Comparison of ENCODE assay signal across 19 cellular contexts in the genomic region with DNA sequence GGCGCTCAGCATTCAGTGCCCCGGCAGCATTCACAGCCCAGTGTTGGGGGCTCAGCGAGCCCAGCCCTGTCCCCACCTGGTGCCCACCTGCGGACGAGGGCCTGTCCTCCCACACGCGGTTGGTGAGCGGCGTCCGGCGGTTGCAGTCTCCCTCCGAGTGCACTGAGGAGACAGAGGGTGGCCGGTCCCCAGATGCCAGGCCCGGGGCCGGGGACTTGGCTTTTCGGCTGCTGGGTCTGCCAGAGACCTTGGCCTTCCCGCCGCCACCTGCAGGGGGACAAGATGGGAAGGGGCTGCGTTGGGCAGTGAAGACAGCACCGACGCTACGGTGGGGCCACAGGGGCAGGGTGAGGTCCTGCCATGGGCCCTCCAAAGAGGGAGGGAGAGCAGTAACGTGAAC. TPM values are rescaled to one million over a fixed set of nuclear protein-coding genes. Genes with fewer than 3 reads are reported as not detected.
DNase-seq lines count a peak whose midpoint lies in the region; ATAC-seq, FAIRE-seq and TF ChIP-seq lines count a peak whose summit lies in the region.
"Had no signal": no experiment of that assay in that cellular context is flagged by ENCODE, and none has a peak within 500 bp of the region (broad histone marks: within the 10 kb centered on the region; RNA-seq: fewer than 3 reads in every experiment).

No MANE protein-coding gene starts in this region.

- peaks cover 31% of the 10 kb centered on the region for H3K9me3 Mint-ChIP-seq in GM23338
- H3K9me3 Mint-ChIP-seq in HFFc6, result peaks cover 21% of the 10 kb centered on the region

- H3K4ac ChIP-seq in H1 (replicated peaks; ENCODE audit: insufficient read length, low read depth, low read length), result no peak overlapping the region

- H3F3A ChIP-seq in GM23338 (replicated peaks; ENCODE audit: low read depth), result peaks cover 7% of the 10 kb centered on the region; the same call in 1 of the 2 replicates

- intact Hi-C loops in gastrocnemius medialis (cut with DNase I; ENCODE audit: low total_unique reads) (loop anchor here (5.0 kb wide), 1 partner anchor 446 kb away; no protein-coding TSS in a partner anchor), sigmoid colon (cut with DNase I) (loop anchor here (10.0 kb wide), 1 partner anchor 449 kb away; no protein-coding TSS in a partner anchor)

- H3K14ac ChIP-seq in H1 (ENCODE audit: insufficient read length), result no peak overlapping the region

- H3K4me1 ChIP-seq in GM23338 (ENCODE audit: insufficient read depth) (no peaks in the 10 kb centered on the region), H1 (replicated peaks in 1 of 4; ENCODE audit: control insufficient read depth in 3 of 4, insufficient read depth in 4 of 4, low read length in 3 of 4) (peaks cover 0 to 4% (median 0%) of the 10 kb centered on the region in 4 experiments; a peak in 2 of 7 replicates), gastrocnemius medialis (peaks cover 22 to 26% of the 10 kb centered on the region in 2 donors), sigmoid colon (peaks cover 0 to 31% (median 23%) of the 10 kb centered on the region in 4 donors)

- no peak overlapping the region for H3K9ac ChIP-seq in H1 (replicated peaks in 1 of 4; ENCODE audit: extremely low read depth in 1 of 4, low read depth in 3 of 4, low read length in 3 of 4)
- H3K9ac ChIP-seq: KMS-11 had no signal

- H3K27ac Mint-ChIP-seq in GM23338 (no peak overlapping the region), HFFc6 (no peak overlapping the region)

- H3K9me2 ChIP-seq in GM23338 (ENCODE audit: insufficient read depth), result no peaks in the 10 kb centered on the region

- H2AFZ ChIP-seq in GM23338, result no peak overlapping the region
- H2AFZ ChIP-seq in H1 (ENCODE audit: low read length), result no peak overlapping the region

- no peaks in the 10 kb centered on the region for H3K23me2 ChIP-seq in H1 (ENCODE audit: low read depth, low read length)

- TF ChIP-seq EP300 in H1 (IDR thresholded peaks at IDR 0.05; ENCODE audit: borderline replicate concordance in 1 of 2, low read depth in 2 of 2, low read length in 2 of 2) (no peak), sigmoid colon (IDR thresholded peaks at IDR 0.05) (no peak)

- H3K27me3 ChIP-seq in GM23338 (ENCODE audit: insufficient read depth) (no peaks in the 10 kb centered on the region), H1 (replicated peaks in 1 of 4; ENCODE audit: control insufficient read depth in 3 of 4, extremely low read depth in 1 of 4, insufficient read depth in 3 of 4, low read length in 3 of 4) (no peaks in the 10 kb centered on the region), gastrocnemius medialis (no peaks in the 10 kb centered on the region), sigmoid colon (no peaks in the 10 kb centered on the region)

- DNase-seq in GM23338 (ENCODE audit: low spot score) (peak; percentile 53), HFFc6 (no peak), H1 (ENCODE audit: low read depth in 1 of 2, low spot score in 2 of 2) (no peak), gastrocnemius medialis (no peak), sigmoid colon (no peak), NCI-H748 treated with DMSO at 0.1 percent for 48 hours (lab: John Stamatoyannopoulos, UW) (no peak)
- no peak for DNase-seq in stimulated activated CD4-positive, alpha-beta T cell treated with anti-CD3 and anti-CD28 coated beads, Interleukin-12 subunit alpha, Interleukin-12 subunit beta, amount 100 ng/mL, for 4 hours
- DNase-seq: DMS 273 treated with DMSO at 0.1 percent for 48 hours, MV-4-11, NCI-H1694 treated with DMSO at 0.1 percent for 48 hours, NCI-H510A, NCI-H774, OCI-M1, SHP77 had no signal

- no peak overlapping the region for H2BK120ac ChIP-seq in H1 (replicated peaks; ENCODE audit: low read depth, low read length)

- no peak overlapping the region for H3K56ac ChIP-seq in H1 (replicated peaks; ENCODE audit: insufficient read length, low read depth, low read length)

- no peaks in the 10 kb centered on the region for H3K79me1 ChIP-seq in H1 (ENCODE audit: low read depth, low read length)

- H3K27ac ChIP-seq in GM23338 (ENCODE audit: low read depth) (no peak overlapping the region), H1 (ENCODE audit: low read depth, low read length) (no peak overlapping the region), gastrocnemius medialis (peak overlapping the region; percentile 83 to 91 (median 88)), sigmoid colon (peak overlapping the region in 2 of 4 donors; percentile 58 to 63)
- H3K27ac ChIP-seq: C4-2B, KMS-11, SK-N-MC had no signal

- H3K4me1 Mint-ChIP-seq in GM23338, result peaks cover 10% of the 10 kb centered on the region; the same call in 2 of the 3 replicates
- no peaks in the 10 kb centered on the region; the same call in 1 of the 2 replicates for H3K4me1 Mint-ChIP-seq in HFFc6 (ENCODE audit: low read depth)

- H3K4me3 ChIP-seq in GM23338, result no peak overlapping the region
- H3K4me3 ChIP-seq in H1 (ENCODE audit: extremely low read depth in 1 of 4, insufficient read depth in 2 of 4, low read depth in 3 of 4, low read length in 4 of 4), result no peak overlapping the region
- H3K4me3 ChIP-seq in gastrocnemius medialis, result no peak overlapping the region
- no peak overlapping the region for H3K4me3 ChIP-seq in sigmoid colon
- H3K4me3 ChIP-seq: SK-N-MC had no signal

- 83% methylated on average over 11 of the region's 23 CpGs; no CpG with 5 or more reads in 1 of the 2 experiments for WGBS in H1 (ENCODE audit: extremely low coverage in 1 of 2, insufficient coverage in 1 of 2, insufficient read length in 1 of 2, insufficient replicate concordance in 2 of 2, low coverage in 1 of 2, low lambda C conversion rate in 2 of 2, missing lambda C conversion rate in 1 of 2), 2 experiments
- 93 to 94% methylated on average over 23 of the region's 23 CpGs for WGBS in sigmoid colon, 2 donors

- H2BK12ac ChIP-seq in H1 (ENCODE audit: low read depth, low read length), result no peak overlapping the region

- H2BK20ac ChIP-seq in H1 (ENCODE audit: low read length), result no peak overlapping the region

- 0 out of 2 replicates have a peak overlapping the region, but pooled peaks have one; percentile 2 for H4K8ac ChIP-seq in H1 (ENCODE audit: extremely low read depth, insufficient read depth, low read length)

- H3K79me2 ChIP-seq in GM23338 (replicated peaks; ENCODE audit: insufficient read depth) (no peaks in the 10 kb centered on the region), H1 (ENCODE audit: control insufficient read depth in 1 of 2, insufficient read depth in 2 of 2, low read length in 2 of 2) (no peaks in the 10 kb centered on the region; a peak in 1 of 4 replicates)

- H3K9me3 ChIP-seq in H1 (ENCODE audit: insufficient read depth in 2 of 2, low read depth in 1 of 2, low read length in 1 of 2) (peaks cover 16 to 18% of the 10 kb centered on the region in 2 experiments), gastrocnemius medialis (peaks cover 0 to 5% (median 3%) of the 10 kb centered on the region in 3 donors), sigmoid colon (peaks cover 0 to 8% (median 6%) of the 10 kb centered on the region in 4 donors)

- FAIRE-seq in H1 (lab: Jason Lieb, UNC), result no peak
- FAIRE-seq: G401.6 had no signal

- CTCF ChIA-PET in H1 (lab: Charles Lee; ENCODE audit: partially characterized antibody), result interaction anchor here (0.6 to 1.8 kb wide), 2 partner anchors 109 to 290 kb away, joined by 3 to 6 read pairs; no protein-coding TSS in a partner anchor

- no peak overlapping the region for H4K5ac ChIP-seq in H1 (ENCODE audit: insufficient read length, low read depth, low read length)

- H3K18ac ChIP-seq in H1 (ENCODE audit: extremely low read depth, low read length), result no peak overlapping the region

- H3K4me3 Mint-ChIP-seq in GM23338 (no peak overlapping the region), HFFc6 (no peak overlapping the region)

- peak; percentile 10 to 37; a peak in 3 of 4 replicates for TF ChIP-seq RAD21 in H1 (IDR thresholded peaks at IDR 0.05 in 1 of 2, conservative IDR thresholded peaks at IDR 0.05 in 1 of 2; ENCODE audit: low read depth in 2 of 2, low read length in 2 of 2)

- H3K36me3 ChIP-seq in GM23338 (ENCODE audit: insufficient read depth) (peaks cover 13% of the 10 kb centered on the region; the same call in 1 of the 2 replicates), H1 (ENCODE audit: control insufficient read depth in 2 of 4, insufficient read depth in 4 of 4, low read length in 3 of 4) (peaks cover 9 to 36% (median 29%) of the 10 kb centered on the region in 4 experiments; a peak in 7 of 8 replicates), gastrocnemius medialis (peaks cover 0 to 54% of the 10 kb centered on the region in 2 donors), sigmoid colon (peaks cover 29 to 73% (median 60%) of the 10 kb centered on the region in 4 donors)

- H4K91ac ChIP-seq in H1 (replicated peaks; ENCODE audit: insufficient read length, low read length), result no peak overlapping the region

- TF ChIP-seq POLR2A in H1 (IDR thresholded peaks at IDR 0.05; ENCODE audit: control extremely low read depth in 1 of 2, low read depth in 2 of 2, low read length in 2 of 2) (no peak), gastrocnemius medialis (IDR thresholded peaks at IDR 0.05) (no peak), sigmoid colon (IDR thresholded peaks at IDR 0.05) (no peak)

- no peak overlapping the region for H2BK5ac ChIP-seq in H1 (ENCODE audit: low read depth, low read length)

- H3K4me2 ChIP-seq in GM23338 (no peak overlapping the region), H1 (ENCODE audit: insufficient read depth in 1 of 2, low read depth in 2 of 2, low read length in 2 of 2) (no peak overlapping the region)
- H3K4me2 ChIP-seq: KMS-11 had no signal

- POLR2A ChIA-PET in H1 (lab: Charles Lee; ENCODE audit: partially characterized antibody), result interaction anchor here (1.1 kb wide), 1 partner anchor 62 kb away, joined by 4 read pairs; no protein-coding TSS in a partner anchor

- H3K36me3 Mint-ChIP-seq in GM23338 (ENCODE audit: low read depth) (peaks cover 71% of the 10 kb centered on the region), HFFc6 (ENCODE audit: low read depth) (peaks cover 44% of the 10 kb centered on the region)

- in situ Hi-C loops in gastrocnemius medialis (cut with MboI; ENCODE audit: low sequenced_read_pairs in 4 of 4), result no loop called here

- peak; percentile 22 to 23; a peak in 2 of 4 replicates for TF ChIP-seq CTCF in GM23338 (conservative IDR thresholded peaks at IDR 0.05; ENCODE audit: low read depth in 2 of 2)
- 0 out of 2 replicates have a peak, but pooled peaks have one; percentile 16 for TF ChIP-seq CTCF in HFFc6 (IDR thresholded peaks at IDR 0.05)
- TF ChIP-seq CTCF in H1 (IDR thresholded peaks at IDR 0.05; ENCODE audit: control extremely low read depth in 1 of 3, insufficient read depth in 1 of 3, low read depth in 1 of 3, low read length in 3 of 3), result peak in 2 of 3 experiments; percentile 7 to 25; a peak in 1 of 4 replicates
- TF ChIP-seq CTCF in gastrocnemius medialis (IDR thresholded peaks at IDR 0.05 in 4 of 5, conservative IDR thresholded peaks at IDR 0.05 in 1 of 5), result no peak
- TF ChIP-seq CTCF in sigmoid colon (IDR thresholded peaks at IDR 0.05), result no peak

- ATAC-seq in GM23338 (peak; percentile 38), gastrocnemius medialis (no peak), GM19035 (IDR thresholded peaks at IDR 0.05; ENCODE audit: unreplicated experiment) (no peak)

- H2BK15ac ChIP-seq in H1 (ENCODE audit: low read length), result no peak overlapping the region

- no peak overlapping the region for H3K23ac ChIP-seq in H1 (ENCODE audit: insufficient read length)

- peaks cover 27% of the 10 kb centered on the region for H3K27me3 Mint-ChIP-seq in GM23338 (ENCODE audit: insufficient read depth, low read depth, poor library complexity)
- peaks cover 34% of the 10 kb centered on the region for H3K27me3 Mint-ChIP-seq in HFFc6 (ENCODE audit: insufficient read depth)

- H4K20me1 ChIP-seq in GM23338 (replicated peaks; ENCODE audit: insufficient read depth) (no peaks in the 10 kb centered on the region), H1 (replicated peaks in 1 of 2; ENCODE audit: control insufficient read depth in 1 of 2, insufficient read depth in 2 of 2, low read length in 2 of 2) (peaks cover 0 to 2% of the 10 kb centered on the region in 2 experiments)

- H2AK5ac ChIP-seq in H1 (ENCODE audit: low read depth, low read length), result no peak overlapping the region

RNA-seq across cellular contexts. Expression of gene RFLNA, which starts 31.2 kb away (rescaled TPM):
- 16.2 and 20.4 TPM in 2 replicates for total RNA-seq in GM23338 (2014; rRNA removed; shearing (Covaris generic))
- polyA plus RNA-seq in GM23338 (2016; fragmentation: Nextera tagmentation; extraction: Ambion mirVana) (3.8 and 3.9 TPM in 2 replicates), H1 (2011; rRNA removed) (6.6 and 9.3 TPM in 2 replicates), sigmoid colon (10 to 100 TPM; 17.6 to 57.1 (median 43.7) TPM)
- not detected for total RNA-seq in HFFc6 (2021; fragmentation: NEBNext Ultra II Directional; extraction: Animal tissue kit (Norgen Biotek cat#: 25700))
- 6.4 and 8.1 TPM in 2 replicates for total RNA-seq in H1 (2021; fragmentation: NEBNext Ultra II Directional; extraction: Animal tissue kit (Norgen Biotek cat#: 25700))
- polyA plus RNA-seq in H1 (2011; cell fraction: cytosol; rRNA removed), result 6.2 TPM
- 12.7 TPM for polyA plus RNA-seq in H1 (2011; cell fraction: nucleus; rRNA removed)
- 4.3 to 7.5 TPM (median 7.1 TPM) in 4 replicates for polyA plus RNA-seq in H1 (2012, experiment 1 of 2)
- polyA plus RNA-seq in H1 (2012, experiment 2 of 2), result 5.4 TPM
- 3.6 TPM for polyA plus RNA-seq in H1 (2013, experiment 1 of 2)
- 2.4 TPM for polyA plus RNA-seq in H1 (2013, experiment 2 of 2)
- polyA minus RNA-seq in H1 (2011; rRNA and poly(A)+ RNA removed), result 4.4 and 6.3 TPM in 2 replicates
- 5.9 TPM for polyA minus RNA-seq in H1 (2011; cell fraction: cytosol; rRNA and poly(A)+ RNA removed)
- 8.8 TPM for polyA minus RNA-seq in H1 (2011; cell fraction: nucleus; rRNA and poly(A)+ RNA removed)
- total RNA-seq in gastrocnemius medialis (1 to 10 TPM in 1 of 4 donors, under 1 TPM in 3; 0.15 to 1.1 (median 0.23) TPM), sigmoid colon (1 to 10 TPM in 1 of 4 donors, under 1 TPM in 1, not detected in 2; 0.83 to 1.4 TPM)

Comparison
In these comparisons a context has a peak if more than half of its experiments do, and no peak if none do; other contexts are left out.
1. H3K27ac ChIP-seq: peak in gastrocnemius medialis (4 of 4); none in GM23338 (single experiment) and H1 (single experiment).
2. CTCF ChIP-seq: peak in GM23338 (2 of 2), HFFc6 (single experiment) and H1 (2 of 3); none in gastrocnemius medialis (0 of 5) and sigmoid colon (0 of 4).